In genomic region chr16:3431779-3432219, GRCh38 we compare ENCODE assay signal across 8 cellular contexts. TPM values are rescaled to one million over a fixed set of nuclear protein-coding genes. Genes with fewer than 3 reads are reported as not detected.
DNase-seq lines count a peak whose midpoint lies in the region; ATAC-seq and TF ChIP-seq lines count a peak whose summit lies in the region.

No MANE protein-coding gene starts in this region.

- TF ChIP-seq CTCF in AG09309 (IDR thresholded peaks at IDR 0.05; ENCODE audit: control insufficient read depth, insufficient read depth, low read depth, low read length, missing control alignments) (no peak), adrenal gland (IDR thresholded peaks at IDR 0.05) (no peak), mucosa of descending colon (IDR thresholded peaks at IDR 0.05) (no peak), stomach (IDR thresholded peaks at IDR 0.05) (no peak)

- H3K4me3 ChIP-seq in AG09309 (ENCODE audit: control insufficient read depth, low read depth, low read length): peak overlapping the region; percentile 34
- H3K4me3 ChIP-seq in adrenal gland: peak overlapping the region in 1 of 4 donors; percentile 29
- no peak overlapping the region for H3K4me3 ChIP-seq in mucosa of descending colon
- peak overlapping the region in 2 of 4 donors; percentile 22 to 29 for H3K4me3 ChIP-seq in stomach

- no peak for TF ChIP-seq EP300 in stomach (IDR thresholded peaks at IDR 0.05)

- WGBS in adrenal gland, 4 donors: 52 to 73% (median 64%) methylated on average over 10 to 26 of the region's 26 CpGs
- 58 to 84% (median 68%) methylated on average over 26 of the region's 26 CpGs for WGBS in stomach, 5 donors

- DNase-seq in AG09309 (ENCODE audit: low read depth) (no peak), SK-N-DZ (ENCODE audit: low spot score) (peak; percentile 50), adrenal gland (peak; percentile 28 to 72 (median 46)), mucosa of descending colon (peak; percentile 40 to 80 (median 50)), stomach (peak; percentile 35), iPS-NIHi7 (ENCODE audit: extremely low spot score) (no peak), NCI-H1436 (lab: John Stamatoyannopoulos, UW) (no peak)

- intact Hi-C loops in adrenal gland (cut with DNase I) (no loop called here), mucosa of descending colon (cut with DNase I, micrococcal nuclease) (no loop called here), stomach (cut with DNase I; ENCODE audit: low total_unique reads) (no loop called here)

- peaks cover 0 to 13% of the 10 kb centered on the region in 2 donors for H3K36me3 ChIP-seq in adrenal gland (replicated peaks in 1 of 2)
- no peaks in the 10 kb centered on the region for H3K36me3 ChIP-seq in mucosa of descending colon (ENCODE audit: low read depth)
- H3K36me3 ChIP-seq in stomach: peaks cover 0 to 25% (median 18%) of the 10 kb centered on the region in 4 donors

- ATAC-seq in mucosa of descending colon (peak; percentile 81), HG03460 (IDR thresholded peaks at IDR 0.05; ENCODE audit: unreplicated experiment) (no peak)

- TF ChIP-seq POLR2A in adrenal gland (IDR thresholded peaks at IDR 0.05) (no peak), stomach (IDR thresholded peaks at IDR 0.05) (no peak)

- H3K27me3 ChIP-seq in adrenal gland: no peaks in the 10 kb centered on the region
- H3K27me3 ChIP-seq in stomach: peaks cover 0 to 3% (median 0%) of the 10 kb centered on the region in 3 donors

- H3K9me3 ChIP-seq in adrenal gland (replicated peaks in 1 of 3) (no peaks in the 10 kb centered on the region), mucosa of descending colon (no peaks in the 10 kb centered on the region), stomach (peaks cover 0 to 7% (median 3%) of the 10 kb centered on the region in 4 donors)

- H3K27ac ChIP-seq in adrenal gland: no peak overlapping the region
- no peak overlapping the region for H3K27ac ChIP-seq in stomach

- H3K4me1 ChIP-seq in adrenal gland (replicated peaks in 1 of 2) (no peaks in the 10 kb centered on the region), mucosa of descending colon (ENCODE audit: low read depth) (no peaks in the 10 kb centered on the region), stomach (no peaks in the 10 kb centered on the region)

RNA-seq across cellular contexts. Expression of gene ZNF597, which starts 11.5 kb away (rescaled TPM):
- 1.5 and 1.9 TPM in 2 replicates for polyA plus RNA-seq in SK-N-DZ (2014; cell fraction: cytosol; rRNA removed)
- 1.6 and 3.4 TPM in 2 replicates for polyA plus RNA-seq in SK-N-DZ (2014; cell fraction: nucleus; rRNA removed)
- total RNA-seq in adrenal gland (1 to 10 TPM; 1.8 to 3.7 (median 2.8) TPM), mucosa of descending colon (1 to 10 TPM; 1.9 TPM), stomach (1 to 10 TPM in 2 of 5 donors, under 1 TPM in 2, not detected in 1; 0.45 to 2.2 (median 1.1) TPM)
- polyA plus RNA-seq in adrenal gland (1 to 10 TPM; 1.2 to 2.9 (median 1.3) TPM), stomach (1 to 10 TPM in 1 of 3 donors, under 1 TPM in 2; 0.68 to 1.1 (median 0.78) TPM)

RNA-seq across cellular contexts. Expression of gene NAA60, which starts 11.7 kb away (rescaled TPM):
- 10.3 and 14.5 TPM in 2 replicates for polyA plus RNA-seq in SK-N-DZ (2014; cell fraction: cytosol; rRNA removed)
- 14.1 and 41.3 TPM in 2 replicates for polyA plus RNA-seq in SK-N-DZ (2014; cell fraction: nucleus; rRNA removed)
- total RNA-seq in adrenal gland (10 to 100 TPM; 42.0 to 66.0 (median 51.5) TPM), mucosa of descending colon (10 to 100 TPM; 72.2 to 94.7 (median 83.3) TPM), stomach (100 to 1,000 TPM in 2 of 5 donors, 10 to 100 TPM in 3; 25.3 to 155 (median 84.9) TPM)
- polyA plus RNA-seq in adrenal gland (10 to 100 TPM; 67.5 to 96.3 (median 86.3) TPM), stomach (10 to 100 TPM; 39.3 to 55.3 (median 54.4) TPM)

RNA-seq across cellular contexts. Expression of gene ZNF174, which starts 30.8 kb away (rescaled TPM):
- 12.0 and 13.4 TPM in 2 replicates for polyA plus RNA-seq in SK-N-DZ (2014; cell fraction: cytosol; rRNA removed)
- polyA plus RNA-seq in SK-N-DZ (2014; cell fraction: nucleus; rRNA removed): 8.6 and 17.7 TPM in 2 replicates
- 10 to 100 TPM in 7 of 8 donors, 1 to 10 TPM in 1; 8.6 to 22.2 (median 12.4) TPM for total RNA-seq in adrenal gland
- polyA plus RNA-seq in adrenal gland: 10 to 100 TPM in 1 of 3 donors, 1 to 10 TPM in 2; 4.1 to 15.4 (median 5.7) TPM
- total RNA-seq in mucosa of descending colon: 10 to 100 TPM in 1 of 3 donors, 1 to 10 TPM in 2; 7.5 to 14.5 (median 8.0) TPM
- 10 to 100 TPM in 4 of 5 donors, 1 to 10 TPM in 1; 6.6 to 52.5 (median 21.7) TPM for total RNA-seq in stomach
- polyA plus RNA-seq in stomach: 1 to 10 TPM; 4.2 to 5.6 (median 5.0) TPM

RNA-seq across cellular contexts. Expression of gene ZSCAN32, which starts 31.0 kb away (rescaled TPM):
- polyA plus RNA-seq in SK-N-DZ (2014; cell fraction: cytosol; rRNA removed): 15.7 and 20.2 TPM in 2 replicates
- 19.9 and 23.0 TPM in 2 replicates for polyA plus RNA-seq in SK-N-DZ (2014; cell fraction: nucleus; rRNA removed)
- total RNA-seq in adrenal gland (10 to 100 TPM; 11.5 to 17.0 (median 14.1) TPM), mucosa of descending colon (10 to 100 TPM; 10.2 to 14.8 (median 11.4) TPM), stomach (10 to 100 TPM in 1 of 5 donors, 1 to 10 TPM in 4; 2.6 to 11.7 (median 5.4) TPM)
- polyA plus RNA-seq in adrenal gland (10 to 100 TPM; 10.6 to 19.0 (median 11.5) TPM), stomach (10 to 100 TPM in 1 of 3 donors, 1 to 10 TPM in 2; 7.7 to 10.7 (median 8.0) TPM)

Comparison
In these comparisons a context has a peak if more than half of its experiments do, and no peak if none do; other contexts are left out.
1. DNase-seq: peak in SK-N-DZ (single experiment), adrenal gland (7 of 7), mucosa of descending colon (3 of 3) and stomach (single experiment); none in AG09309 (single experiment), iPS-NIHi7 (single experiment) and NCI-H1436 (single experiment).